In genomic region chr22:45983797-45984196, GRCh38 we compare ENCODE assay signal across 6 cellular contexts. TPM values are rescaled to one million over a fixed set of nuclear protein-coding genes. Genes with fewer than 3 reads are reported as not detected.
"Had no signal": no experiment of that assay in that cellular context is flagged by ENCODE, and none has a peak within 500 bp of the region (broad histone marks: within the 10 kb centered on the region; RNA-seq: fewer than 3 reads in every experiment).

No MANE protein-coding gene starts in this region.

- H3K27ac ChIP-seq: GM23248 had no signal

- H3K9me3 ChIP-seq: HAP-1 had no signal

- DNase-seq: GM23248, GOT3, H7, KBM-7 had no signal

- H3K9ac ChIP-seq: GM23248 had no signal

- H3K36me3 ChIP-seq: HAP-1 had no signal

- H2AFZ ChIP-seq: GM23248 had no signal

- H3K4me1 ChIP-seq: HAP-1 had no signal

- H3K4me3 ChIP-seq: GM23248, HAP-1 had no signal

RNA-seq across cellular contexts. Expression of gene WNT7B, which starts 6.8 kb away (rescaled TPM):
- total RNA-seq: GM23248 had no signal
- polyA plus RNA-seq: GM23248, IgD-negative memory B cell had no signal
